ENCODE assay signal across 13 cellular contexts in the genomic region with DNA sequence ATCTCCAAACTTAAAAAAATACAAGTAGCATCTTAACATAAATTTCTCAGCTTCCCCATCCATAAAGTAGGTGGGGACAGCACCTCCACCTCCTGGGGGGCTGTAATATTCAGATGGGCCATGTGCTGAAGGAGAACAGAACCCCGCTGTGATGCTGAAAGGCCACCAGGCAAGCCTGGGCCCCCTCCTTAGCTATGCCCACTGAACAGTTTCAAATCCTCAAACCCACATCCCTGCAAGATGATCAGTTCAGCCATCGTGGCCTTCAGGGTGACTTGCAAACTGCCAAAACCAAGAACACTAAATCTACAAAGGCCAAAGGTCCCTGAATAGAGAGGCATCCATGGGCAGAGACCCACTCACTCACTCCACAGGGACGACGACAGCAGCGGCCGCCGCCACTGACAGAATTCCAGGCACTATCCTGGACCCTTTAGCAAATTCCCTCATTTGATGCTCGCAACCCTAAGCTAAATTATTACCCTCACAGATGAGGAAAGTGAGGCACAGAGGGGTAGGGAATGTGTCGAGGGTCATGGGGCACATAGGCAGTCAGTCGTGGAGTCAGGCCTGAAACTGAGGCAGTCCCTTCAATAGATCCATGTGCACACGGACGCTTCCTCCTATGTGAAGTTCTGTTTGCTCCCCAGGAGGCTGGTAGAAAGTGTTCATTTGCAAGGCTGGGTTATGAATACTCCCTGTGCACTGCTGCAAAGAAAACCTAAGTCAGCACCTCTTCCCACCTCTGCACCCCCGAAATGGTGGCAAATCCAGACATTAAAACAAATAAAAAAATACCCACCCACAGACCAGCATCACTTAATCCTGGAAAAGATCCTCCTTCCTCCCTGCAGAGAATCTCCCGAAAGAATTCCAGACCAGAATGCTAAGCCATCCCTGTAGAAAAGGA.
"Had no signal": no experiment of that assay in that cellular context is flagged by ENCODE, and none has a peak within 500 bp of the region (broad histone marks: within the 10 kb centered on the region; RNA-seq: fewer than 3 reads in every experiment).

No MANE protein-coding gene starts in this region.

- H3K9me3 ChIP-seq: esophagus muscularis mucosa, left ventricle myocardium inferior, pancreas, testis had no signal

- H3K27me3 ChIP-seq: esophagus muscularis mucosa, pancreas, testis had no signal

- H3K4me3 Mint-ChIP-seq: activated CD8-positive, alpha-beta T cell treated with anti-CD3 and anti-CD28 coated beads for 36 hours; activated T-cell treated with anti-CD3 and anti-CD28 coated beads, Interleukin-2, amount 50 U/mL, for 72 hours had no signal

- H3K4me3 ChIP-seq: esophagus muscularis mucosa, left ventricle myocardium inferior, pancreas, testis had no signal

- H3K9me3 Mint-ChIP-seq: activated CD8-positive, alpha-beta T cell treated with anti-CD3 and anti-CD28 coated beads for 36 hours; activated T-cell treated with anti-CD3 and anti-CD28 coated beads, Interleukin-2, amount 50 U/mL, for 72 hours; nephron; stimulated activated naive CD8-positive, alpha-beta T cell treated with anti-CD3 and anti-CD28 coated beads, Interleukin-15, amount 100 ng/mL, for 72 hours had no signal

- H3K27ac ChIP-seq: left ventricle myocardium inferior, pancreas, testis had no signal

- ATAC-seq: activated CD8-positive, alpha-beta T cell treated with anti-CD3 and anti-CD28 coated beads for 36 hours; activated T-cell treated with anti-CD3 and anti-CD28 coated beads, Interleukin-2, amount 50 U/mL, for 72 hours; pancreas; stimulated activated naive CD8-positive, alpha-beta T cell treated with anti-CD3 and anti-CD28 coated beads, Interleukin-15, amount 100 ng/mL, for 72 hours had no signal

- H3K27me3 Mint-ChIP-seq: activated CD8-positive, alpha-beta T cell treated with anti-CD3 and anti-CD28 coated beads for 36 hours; stimulated activated naive CD8-positive, alpha-beta T cell treated with anti-CD3 and anti-CD28 coated beads, Interleukin-15, amount 100 ng/mL, for 72 hours had no signal

- H3K36me3 ChIP-seq: esophagus muscularis mucosa, left ventricle myocardium inferior, pancreas had no signal

- DNase-seq: activated CD4-positive, alpha-beta T cell treated with anti-CD3 and anti-CD28 coated beads for 1 hour; activated CD8-positive, alpha-beta memory T cell treated with anti-CD3 and anti-CD28 coated beads, Interleukin-2, amount 50 U/mL, for 4 hours; activated CD8-positive, alpha-beta T cell treated with anti-CD3 and anti-CD28 coated beads for 36 hours; activated T-cell treated with anti-CD3 and anti-CD28 coated beads, Interleukin-2, amount 50 U/mL, for 72 hours; left ventricle myocardium inferior; mesenchymal stem cell; pancreas; stimulated activated CD4-positive, alpha-beta T cell treated with anti-CD3 and anti-CD28 coated beads, Interleukin-4, amount 100 ng/mL, for 1 hour; stimulated activated CD8-positive, alpha-beta memory T cell treated with anti-CD3 and anti-CD28 coated beads, Interleukin-4, amount 100 ng/mL, for 48 hours; stimulated activated naive CD8-positive, alpha-beta T cell treated with anti-CD3 and anti-CD28 coated beads, Interleukin-15, amount 100 ng/mL, for 72 hours; testis had no signal

- H3K27ac Mint-ChIP-seq: activated CD8-positive, alpha-beta T cell treated with anti-CD3 and anti-CD28 coated beads for 36 hours; activated T-cell treated with anti-CD3 and anti-CD28 coated beads, Interleukin-2, amount 50 U/mL, for 72 hours; nephron had no signal
